In genomic region chr17:7177210-7177953, GRCh38 we compare ENCODE assay signal across 8 cellular contexts. TPM values are rescaled to one million over a fixed set of nuclear protein-coding genes. Genes with fewer than 3 reads are reported as not detected.
A peak's percentile ranks its signal among the peaks of the same experiment; 100 is the strongest.
DNase-seq lines count a peak whose midpoint lies in the region; ATAC-seq, FAIRE-seq and TF ChIP-seq lines count a peak whose summit lies in the region.

No MANE protein-coding gene starts in this region.

- H3K4me3 Mint-ChIP-seq in activated CD8-positive, alpha-beta T cell treated with anti-CD3 and anti-CD28 coated beads, Interleukin-2, amount 10 ng/mL, durations not matched to agents 7 days and 5 days: peak overlapping the region; percentile 48

- peak; percentile 90 to 94 for TF ChIP-seq RAD21 in A549 (conservative IDR thresholded peaks at IDR 0.05 in 1 of 2, IDR thresholded peaks at IDR 0.05 in 1 of 2)

- peak overlapping the region; percentile 67 to 88 for H3K27ac ChIP-seq in A549

- peaks cover 23% of the 10 kb centered on the region for H3K4me1 ChIP-seq in A549

- no peaks in the 10 kb centered on the region for H3K36me3 Mint-ChIP-seq in activated CD8-positive, alpha-beta T cell treated with anti-CD3 and anti-CD28 coated beads, Interleukin-2, amount 10 ng/mL, durations not matched to agents 7 days and 5 days (ENCODE audit: low read depth)

- TF ChIP-seq EP300 in A549 (IDR thresholded peaks at IDR 0.05): no peak

- peaks cover 14% of the 10 kb centered on the region for H3K27me3 Mint-ChIP-seq in activated CD8-positive, alpha-beta T cell treated with anti-CD3 and anti-CD28 coated beads, Interleukin-2, amount 10 ng/mL, durations not matched to agents 7 days and 5 days (ENCODE audit: low read depth)

- peak; percentile 72 to 95 for DNase-seq in A549 (ENCODE audit: low read depth in 1 of 2, low spot score in 1 of 2)
- peak; percentile 74 for DNase-seq in GM19238 (ENCODE audit: insufficient read length, low spot score)
- DNase-seq in NCI-H510A treated with DMSO at 0.1 percent for 48 hours (lab: John Stamatoyannopoulos, UW): peak; percentile 49
- DNase-seq in activated CD8-positive, alpha-beta T cell treated with anti-CD3 and anti-CD28 coated beads, Interleukin-2, amount 10 ng/mL, durations not matched to agents 7 days and 5 days: peak; percentile 72
- DNase-seq in effector CD4-positive, alpha-beta T cell: peak; percentile 56
- peak; percentile 65 to 77 for DNase-seq in lung microvascular endothelial cell (ENCODE audit: low read depth in 2 of 2)
- DNase-seq in stimulated activated CD4-positive, alpha-beta T cell treated with anti-CD3 and anti-CD28 coated beads, TNF-alpha, amount 100 ng/mL, for 1 hour (ENCODE audit: low read depth in 3 of 3, low spot score in 1 of 3): peak; percentile 6 to 44 (median 40)

- H3K27ac Mint-ChIP-seq in activated CD8-positive, alpha-beta T cell treated with anti-CD3 and anti-CD28 coated beads, Interleukin-2, amount 10 ng/mL, durations not matched to agents 7 days and 5 days: no peak overlapping the region

- peak; percentile 88 for TF ChIP-seq CTCF in A549 (IDR thresholded peaks at IDR 0.05)

- POLR2A ChIA-PET in A549 (lab: Yijun Ruan, JAX): interaction anchor here (0.6 to 1.5 kb wide), 7 partner anchors 10 to 142 kb away, joined by 3 to 7 read pairs (median 4); partner anchors contain the start of genes ACADVL, DLG4, DVL2 and SLC16A13
- POLR2A ChIA-PET in activated CD8-positive, alpha-beta T cell treated with anti-CD3 and anti-CD28 coated beads, Interleukin-2, amount 10 ng/mL, durations not matched to agents 7 days and 5 days (lab: Charles Lee): interaction anchor here (1.5 kb wide), 1 partner anchor 132 kb away, joined by 4 read pairs; no protein-coding TSS in a partner anchor

- 4% methylated on average over 29 of the region's 31 CpGs for WGBS in A549 (ENCODE audit: missing lambda C conversion rate)

- H3K9me3 Mint-ChIP-seq in activated CD8-positive, alpha-beta T cell treated with anti-CD3 and anti-CD28 coated beads, Interleukin-2, amount 10 ng/mL, durations not matched to agents 7 days and 5 days (ENCODE audit: insufficient read depth): no peaks in the 10 kb centered on the region

- peaks cover 12% of the 10 kb centered on the region for H3K4me1 Mint-ChIP-seq in activated CD8-positive, alpha-beta T cell treated with anti-CD3 and anti-CD28 coated beads, Interleukin-2, amount 10 ng/mL, durations not matched to agents 7 days and 5 days (ENCODE audit: low read depth)

- H3K4me2 ChIP-seq in A549: peak overlapping the region; percentile 100

- no peak for TF ChIP-seq POLR2A in A549 (IDR thresholded peaks at IDR 0.05; ENCODE audit: low read length)

- CTCF ChIA-PET in A549 (lab: Yijun Ruan, JAX): interaction anchor here (0.7 to 10.7 kb wide), 49 partner anchors 9 to 511 kb away, joined by 3 to 314 read pairs (median 7); partner anchors contain the start of genes ACADVL, DLG4, SLC16A11 and SLC16A13
- CTCF ChIA-PET in activated CD8-positive, alpha-beta T cell treated with anti-CD3 and anti-CD28 coated beads, Interleukin-2, amount 10 ng/mL, durations not matched to agents 7 days and 5 days (lab: Charles Lee): interaction anchor here (0.8 to 3.9 kb wide), 28 partner anchors 9 to 258 kb away, joined by 3 to 59 read pairs (median 5); partner anchors contain the start of genes NEURL4 and TMEM102

- FAIRE-seq in A549 (lab: Jason Lieb, UNC): no peak

- H3K4me3 ChIP-seq in A549: peak overlapping the region; percentile 54

- ATAC-seq in A549: peak; percentile 84 to 92
- peak; percentile 70 for ATAC-seq in activated CD8-positive, alpha-beta T cell treated with anti-CD3 and anti-CD28 coated beads, Interleukin-2, amount 10 ng/mL, durations not matched to agents 7 days and 5 days
- ATAC-seq in HG02973 (IDR thresholded peaks at IDR 0.05; ENCODE audit: unreplicated experiment): no peak

- no peaks in the 10 kb centered on the region for H3K9me3 ChIP-seq in A549

TF ChIP-seq in A549, 52 proteins besides CTCF, POLR2A, EP300 and RAD21:
- TF ChIP-seq MAZ (IDR thresholded peaks at IDR 0.05; ENCODE audit: borderline replicate concordance, low read depth, low read length) (peak; percentile 68; the same call in 1 of the 2 replicates), EHF (CRISPR knock-in tag; IDR thresholded peaks at IDR 0.05) (no peak), SMC3 (IDR thresholded peaks at IDR 0.05) (peak; percentile 75)

RNA-seq across cellular contexts. Expression of gene ASGR1, which starts 1.8 kb away (rescaled TPM):
- polyA plus RNA-seq in A549 (2011; rRNA removed) (2.6 and 3.4 TPM in 2 replicates), A549 (2017; fragmentation: RNase III; extraction: RNeasy Plus Mini Kit Qiagen cat#74134 plus additional on column Dnase treatment) (1.0 to 1.6 TPM (median 1.6 TPM) in 3 replicates)
- polyA plus RNA-seq in A549 (2012; cell fraction: cytosol; rRNA removed): 1.2 and 1.6 TPM in 2 replicates
- polyA plus RNA-seq in A549 (2012; cell fraction: nucleus; rRNA removed): 6.4 and 7.0 TPM in 2 replicates
- polyA minus RNA-seq in A549 (2011; rRNA and poly(A)+ RNA removed): 2.1 TPM in 2 replicates
- 1 to 10 TPM in 1 of 2 experiments, under 1 TPM in 1; 0.63 to 1.3 TPM for total RNA-seq in activated CD8-positive, alpha-beta T cell treated with anti-CD3 and anti-CD28 coated beads, Interleukin-2, amount 10 ng/mL, durations not matched to agents 7 days and 5 days
- 14.4 and 28.8 TPM in 2 replicates for total RNA-seq in lung microvascular endothelial cell

RNA-seq across cellular contexts. Expression of gene DLG4, which starts 42.3 kb away (rescaled TPM):
- 8.3 and 9.2 TPM in 2 replicates for polyA plus RNA-seq in A549 (2011; rRNA removed)
- 10.9 and 12.1 TPM in 2 replicates for polyA plus RNA-seq in A549 (2012; cell fraction: cytosol; rRNA removed)
- 29.1 and 29.3 TPM in 2 replicates for polyA plus RNA-seq in A549 (2012; cell fraction: nucleus; rRNA removed)
- polyA plus RNA-seq in A549 (2017; fragmentation: RNase III; extraction: RNeasy Plus Mini Kit Qiagen cat#74134 plus additional on column Dnase treatment): 16.1 to 22.6 TPM (median 21.3 TPM) in 3 replicates
- polyA minus RNA-seq in A549 (2011; rRNA and poly(A)+ RNA removed): 10.5 and 12.4 TPM in 2 replicates
- 10 to 100 TPM; 10.1 to 11.7 TPM for total RNA-seq in activated CD8-positive, alpha-beta T cell treated with anti-CD3 and anti-CD28 coated beads, Interleukin-2, amount 10 ng/mL, durations not matched to agents 7 days and 5 days
- total RNA-seq in lung microvascular endothelial cell: 5.4 and 9.1 TPM in 2 replicates

RNA-seq across cellular contexts. Expression of gene ACADVL, which starts 42.4 kb away (rescaled TPM):
- 238 and 288 TPM in 2 replicates for polyA plus RNA-seq in A549 (2011; rRNA removed)
- 382 and 426 TPM in 2 replicates for polyA plus RNA-seq in A549 (2012; cell fraction: cytosol; rRNA removed)
- 3,030 and 3,491 TPM in 2 replicates for polyA plus RNA-seq in A549 (2012; cell fraction: nucleus; rRNA removed)
- polyA plus RNA-seq in A549 (2017; fragmentation: RNase III; extraction: RNeasy Plus Mini Kit Qiagen cat#74134 plus additional on column Dnase treatment): 392 to 429 TPM (median 425 TPM) in 3 replicates
- polyA minus RNA-seq in A549 (2011; rRNA and poly(A)+ RNA removed): 239 and 248 TPM in 2 replicates
- total RNA-seq in activated CD8-positive, alpha-beta T cell treated with anti-CD3 and anti-CD28 coated beads, Interleukin-2, amount 10 ng/mL, durations not matched to agents 7 days and 5 days: 100 to 1,000 TPM; 348 to 371 TPM
- total RNA-seq in lung microvascular endothelial cell: 205 and 242 TPM in 2 replicates

RNA-seq across cellular contexts. Expression of gene DVL2, which starts 56.9 kb away (rescaled TPM):
- 5.7 and 9.6 TPM in 2 replicates for polyA plus RNA-seq in A549 (2011; rRNA removed)
- polyA plus RNA-seq in A549 (2012; cell fraction: cytosol; rRNA removed): 6.5 and 9.2 TPM in 2 replicates
- 13.8 and 22.3 TPM in 2 replicates for polyA plus RNA-seq in A549 (2012; cell fraction: nucleus; rRNA removed)
- 30.7 to 40.4 TPM (median 37.7 TPM) in 3 replicates for polyA plus RNA-seq in A549 (2017; fragmentation: RNase III; extraction: RNeasy Plus Mini Kit Qiagen cat#74134 plus additional on column Dnase treatment)
- 27.8 and 36.3 TPM in 2 replicates for polyA minus RNA-seq in A549 (2011; rRNA and poly(A)+ RNA removed)
- 10 to 100 TPM; 52.4 to 56.6 TPM for total RNA-seq in activated CD8-positive, alpha-beta T cell treated with anti-CD3 and anti-CD28 coated beads, Interleukin-2, amount 10 ng/mL, durations not matched to agents 7 days and 5 days
- 25.1 and 31.9 TPM in 2 replicates for total RNA-seq in lung microvascular endothelial cell
